ENCODE assay signal across 29 cellular contexts in genomic region chr11:58594826-58595225, GRCh38.
"Had no signal": no experiment of that assay in that cellular context is flagged by ENCODE, and none has a peak within 500 bp of the region (broad histone marks: within the 10 kb centered on the region; RNA-seq: fewer than 3 reads in every experiment).

No MANE protein-coding gene starts in this region.

- H3K27me3 ChIP-seq: brain microvascular endothelial cell, heart left ventricle had no signal

- H3K9me3 Mint-ChIP-seq: activated B cell treated with CpG ODN at 0.5 μM for 24 hours; activated CD8-positive, alpha-beta T cell treated with anti-CD3 and anti-CD28 coated beads for 36 hours; activated naive CD4-positive, alpha-beta T cell treated with anti-CD3 and anti-CD28 coated beads, Interleukin-2, amount 10 ng/mL, durations not matched to agents 7 days and 5 days; activated naive CD4-positive, alpha-beta T cell treated with anti-CD3 and anti-CD28 coated beads, Interleukin-2, amount 50 U/mL, for 72 hours; activated naive CD8-positive, alpha-beta T cell treated with anti-CD3 and anti-CD28 coated beads, Interleukin-2, amount 10 ng/mL, durations not matched to agents 7 days and 5 days; central memory CD8-positive, alpha-beta T cell; T-cell; T-helper 1 cell treated with Interleukin-12 subunit alpha and Interleukin-12 subunit beta and Interleukin-4 antibody, amounts not matched to agents 30 μg/mL and 1 μg/mL, for 36 hours; T-helper 2 cell treated with Interferon-gamma antibody and Interleukin-4, amounts not matched to agents 5 μg/mL and 100 μg/mL, for 36 hours had no signal

- H3K27ac ChIP-seq: brain microvascular endothelial cell, epithelial cell of prostate, heart left ventricle, WERI-Rb-1 had no signal

- H3K4me3 ChIP-seq: heart left ventricle had no signal

- H3K4me3 Mint-ChIP-seq: activated B cell treated with CpG ODN at 0.5 μM for 24 hours; activated CD8-positive, alpha-beta T cell treated with anti-CD3 and anti-CD28 coated beads for 36 hours; activated naive CD4-positive, alpha-beta T cell treated with anti-CD3 and anti-CD28 coated beads, Interleukin-2, amount 10 ng/mL, durations not matched to agents 7 days and 5 days; activated naive CD8-positive, alpha-beta T cell treated with anti-CD3 and anti-CD28 coated beads, Interleukin-2, amount 10 ng/mL, durations not matched to agents 7 days and 5 days; central memory CD8-positive, alpha-beta T cell; T-cell; T-helper 1 cell treated with Interleukin-12 subunit alpha and Interleukin-12 subunit beta and Interleukin-4 antibody, amounts not matched to agents 30 μg/mL and 1 μg/mL, for 36 hours; T-helper 2 cell treated with Interferon-gamma antibody and Interleukin-4, amounts not matched to agents 5 μg/mL and 100 μg/mL, for 36 hours had no signal

- H3K9me3 ChIP-seq: heart left ventricle had no signal

- DNase-seq: activated B cell treated with CpG ODN at 0.5 μM for 24 hours; activated CD4-positive, alpha-beta T cell treated with anti-CD3 and anti-CD28 coated beads for 48 hours; activated CD4-positive, alpha-beta T cell treated with anti-CD3 and anti-CD28 coated beads, Interleukin-2, amount 50 U/mL, for 1 hour; activated CD4-positive, alpha-beta T cell treated with anti-CD3 and anti-CD28 coated beads, Interleukin-2, amount 50 U/mL, for 48 hours; activated CD8-positive, alpha-beta memory T cell treated with anti-CD3 and anti-CD28 coated beads for 24 hours; activated CD8-positive, alpha-beta T cell treated with anti-CD3 and anti-CD28 coated beads for 36 hours; activated gamma-delta T cell; activated naive CD4-positive, alpha-beta T cell; activated naive CD4-positive, alpha-beta T cell treated with anti-CD3 and anti-CD28 coated beads, Interleukin-2, amount 10 ng/mL, durations not matched to agents 7 days and 5 days; activated naive CD8-positive, alpha-beta T cell treated with anti-CD3 and anti-CD28 coated beads, Interleukin-2, amount 10 ng/mL, durations not matched to agents 7 days and 5 days; activated T-cell treated with anti-CD3 and anti-CD28 coated beads, Interleukin-2, amount 50 U/mL, for 1 hour; activated T-cell treated with anti-CD3 and anti-CD28 coated beads, Interleukin-2, amount 50 U/mL, for 48 hours; amniotic stem cell; anterior cingulate cortex; brain microvascular endothelial cell; effector CD8-positive, alpha-beta T cell; foreskin fibroblast; glutamatergic neuron; heart left ventricle; SW 1271; T-cell; T1000; WERI-Rb-1 had no signal

- H3K27ac Mint-ChIP-seq: activated B cell treated with CpG ODN at 0.5 μM for 24 hours; activated naive CD8-positive, alpha-beta T cell treated with anti-CD3 and anti-CD28 coated beads, Interleukin-2, amount 10 ng/mL, durations not matched to agents 7 days and 5 days; T-helper 1 cell treated with Interleukin-12 subunit alpha and Interleukin-12 subunit beta and Interleukin-4 antibody, amounts not matched to agents 30 μg/mL and 1 μg/mL, for 36 hours; T-helper 2 cell treated with Interferon-gamma antibody and Interleukin-4, amounts not matched to agents 5 μg/mL and 100 μg/mL, for 36 hours had no signal

- H3K27me3 Mint-ChIP-seq: activated B cell treated with CpG ODN at 0.5 μM for 24 hours; activated CD8-positive, alpha-beta T cell treated with anti-CD3 and anti-CD28 coated beads for 36 hours; activated naive CD4-positive, alpha-beta T cell treated with anti-CD3 and anti-CD28 coated beads, Interleukin-2, amount 10 ng/mL, durations not matched to agents 7 days and 5 days; activated naive CD8-positive, alpha-beta T cell treated with anti-CD3 and anti-CD28 coated beads, Interleukin-2, amount 10 ng/mL, durations not matched to agents 7 days and 5 days; central memory CD8-positive, alpha-beta T cell; T-cell had no signal

- ATAC-seq: activated CD4-positive, CD25-positive, alpha-beta regulatory T cell treated with anti-CD3 and anti-CD28 coated beads, Interleukin-2, amount 50 U/mL, for 24 hours; activated CD8-positive, alpha-beta T cell treated with anti-CD3 and anti-CD28 coated beads for 36 hours; activated naive CD4-positive, alpha-beta T cell treated with anti-CD3 and anti-CD28 coated beads, Interleukin-2, amount 50 U/mL, for 72 hours; heart left ventricle; T-cell had no signal
